ENCODE assay signal across 14 cellular contexts in genomic region chr5:111225926-111226325, GRCh38. TPM values are rescaled to one million over a fixed set of nuclear protein-coding genes. Genes with fewer than 3 reads are reported as not detected.
DNase-seq lines count a peak whose midpoint lies in the region; ATAC-seq lines count a peak whose summit lies in the region.
"Had no signal": no experiment of that assay in that cellular context is flagged by ENCODE, and none has a peak within 500 bp of the region (broad histone marks: within the 10 kb centered on the region; RNA-seq: fewer than 3 reads in every experiment).

No MANE protein-coding gene starts in this region.

- CTCF ChIA-PET in activated CD8-positive, alpha-beta memory T cell treated with anti-CD3 and anti-CD28 coated beads, Interleukin-2, amount 10 ng/mL, durations not matched to agents 7 days and 5 days (lab: Charles Lee), result interaction anchor here (1.6 to 6.2 kb wide), 2 partner anchors 10 to 53 kb away, joined by 4 to 65 read pairs; no protein-coding TSS in a partner anchor

- no peaks in the 10 kb centered on the region for H3K9me3 Mint-ChIP-seq in activated CD8-positive, alpha-beta memory T cell treated with anti-CD3 and anti-CD28 coated beads, Interleukin-2, amount 10 ng/mL, durations not matched to agents 7 days and 5 days (ENCODE audit: low read depth)
- no peaks in the 10 kb centered on the region for H3K9me3 Mint-ChIP-seq in activated T-helper 2 cell treated with anti-CD3 and anti-CD28 coated beads, Interferon-gamma antibody, Interleukin-2, Interleukin-4, amounts not matched to agents 10 μg/mL and 5 μg/mL and 100 μg/mL, durations not matched to agents 14 hours and 24 hours and 36 hours
- H3K9me3 Mint-ChIP-seq in stimulated activated naive CD8-positive, alpha-beta T cell treated with anti-CD3 and anti-CD28 coated beads, Interleukin-15, Interleukin-2, amounts not matched to agents 100 ng/mL and 50 ng/mL, for 24 hours, result no peaks in the 10 kb centered on the region
- H3K9me3 Mint-ChIP-seq: mesothelial cell of epicardium had no signal

- peak overlapping the region; percentile 96 for H3K4me3 Mint-ChIP-seq in activated CD8-positive, alpha-beta memory T cell treated with anti-CD3 and anti-CD28 coated beads, Interleukin-2, amount 10 ng/mL, durations not matched to agents 7 days and 5 days
- H3K4me3 Mint-ChIP-seq in activated T-helper 2 cell treated with anti-CD3 and anti-CD28 coated beads, Interferon-gamma antibody, Interleukin-2, Interleukin-4, amounts not matched to agents 10 μg/mL and 5 μg/mL and 100 μg/mL, durations not matched to agents 14 hours and 24 hours and 36 hours (ENCODE audit: low read depth), result peak overlapping the region; percentile 97
- peak overlapping the region; percentile 97 for H3K4me3 Mint-ChIP-seq in stimulated activated naive CD8-positive, alpha-beta T cell treated with anti-CD3 and anti-CD28 coated beads, Interleukin-15, Interleukin-2, amounts not matched to agents 100 ng/mL and 50 ng/mL, for 24 hours

- ATAC-seq in activated CD8-positive, alpha-beta memory T cell treated with anti-CD3 and anti-CD28 coated beads, Interleukin-2, amount 10 ng/mL, durations not matched to agents 7 days and 5 days, result no peak
- peak; percentile 14 for ATAC-seq in HG02870 (IDR thresholded peaks at IDR 0.05; ENCODE audit: unreplicated experiment)
- ATAC-seq in Right ventricle myocardium inferior, result no peak
- ATAC-seq: sciatic nerve had no signal

- peak overlapping the region; percentile 90 for H3K27ac Mint-ChIP-seq in activated CD8-positive, alpha-beta memory T cell treated with anti-CD3 and anti-CD28 coated beads, Interleukin-2, amount 10 ng/mL, durations not matched to agents 7 days and 5 days
- peak overlapping the region; percentile 96 for H3K27ac Mint-ChIP-seq in activated T-helper 2 cell treated with anti-CD3 and anti-CD28 coated beads, Interferon-gamma antibody, Interleukin-2, Interleukin-4, amounts not matched to agents 10 μg/mL and 5 μg/mL and 100 μg/mL, durations not matched to agents 14 hours and 24 hours and 36 hours
- peak overlapping the region; percentile 94 for H3K27ac Mint-ChIP-seq in stimulated activated naive CD8-positive, alpha-beta T cell treated with anti-CD3 and anti-CD28 coated beads, Interleukin-15, Interleukin-2, amounts not matched to agents 100 ng/mL and 50 ng/mL, for 24 hours
- H3K27ac Mint-ChIP-seq: mesothelial cell of epicardium had no signal

- H3K36me3 Mint-ChIP-seq in activated CD8-positive, alpha-beta memory T cell treated with anti-CD3 and anti-CD28 coated beads, Interleukin-2, amount 10 ng/mL, durations not matched to agents 7 days and 5 days, result peaks cover 25% of the 10 kb centered on the region
- peaks cover 35% of the 10 kb centered on the region for H3K36me3 Mint-ChIP-seq in activated T-helper 2 cell treated with anti-CD3 and anti-CD28 coated beads, Interferon-gamma antibody, Interleukin-2, Interleukin-4, amounts not matched to agents 10 μg/mL and 5 μg/mL and 100 μg/mL, durations not matched to agents 14 hours and 24 hours and 36 hours (ENCODE audit: low read depth)
- peaks cover 7% of the 10 kb centered on the region for H3K36me3 Mint-ChIP-seq in stimulated activated naive CD8-positive, alpha-beta T cell treated with anti-CD3 and anti-CD28 coated beads, Interleukin-15, Interleukin-2, amounts not matched to agents 100 ng/mL and 50 ng/mL, for 24 hours (ENCODE audit: low read depth)

- intact Hi-C loops in activated T-helper 2 cell treated with anti-CD3 and anti-CD28 coated beads, Interferon-gamma antibody, Interleukin-2, Interleukin-4, amounts not matched to agents 10 μg/mL and 5 μg/mL and 100 μg/mL, durations not matched to agents 14 hours and 24 hours and 36 hours (cut with micrococcal nuclease), result loop anchor here (2.0 to 5.0 kb wide), 3 partner anchors 67 to 287 kb away; partner anchors contain the start of genes STARD4 and WDR36
- intact Hi-C loops in Right ventricle myocardium inferior (cut with DNase I), result no loop called here

- H3K27me3 Mint-ChIP-seq in activated CD8-positive, alpha-beta memory T cell treated with anti-CD3 and anti-CD28 coated beads, Interleukin-2, amount 10 ng/mL, durations not matched to agents 7 days and 5 days, result no peaks in the 10 kb centered on the region
- H3K27me3 Mint-ChIP-seq in activated T-helper 2 cell treated with anti-CD3 and anti-CD28 coated beads, Interferon-gamma antibody, Interleukin-2, Interleukin-4, amounts not matched to agents 10 μg/mL and 5 μg/mL and 100 μg/mL, durations not matched to agents 14 hours and 24 hours and 36 hours (ENCODE audit: low read depth), result no peaks in the 10 kb centered on the region
- H3K27me3 Mint-ChIP-seq in stimulated activated naive CD8-positive, alpha-beta T cell treated with anti-CD3 and anti-CD28 coated beads, Interleukin-15, Interleukin-2, amounts not matched to agents 100 ng/mL and 50 ng/mL, for 24 hours, result no peaks in the 10 kb centered on the region

- peaks cover 50% of the 10 kb centered on the region for H3K4me1 Mint-ChIP-seq in activated CD8-positive, alpha-beta memory T cell treated with anti-CD3 and anti-CD28 coated beads, Interleukin-2, amount 10 ng/mL, durations not matched to agents 7 days and 5 days
- H3K4me1 Mint-ChIP-seq in activated T-helper 2 cell treated with anti-CD3 and anti-CD28 coated beads, Interferon-gamma antibody, Interleukin-2, Interleukin-4, amounts not matched to agents 10 μg/mL and 5 μg/mL and 100 μg/mL, durations not matched to agents 14 hours and 24 hours and 36 hours (ENCODE audit: low read depth), result peaks cover 64% of the 10 kb centered on the region
- peaks cover 46% of the 10 kb centered on the region for H3K4me1 Mint-ChIP-seq in stimulated activated naive CD8-positive, alpha-beta T cell treated with anti-CD3 and anti-CD28 coated beads, Interleukin-15, Interleukin-2, amounts not matched to agents 100 ng/mL and 50 ng/mL, for 24 hours (ENCODE audit: low read depth)

- no peak for DNase-seq in activated CD8-positive, alpha-beta memory T cell treated with anti-CD3 and anti-CD28 coated beads, Interleukin-2, amount 10 ng/mL, durations not matched to agents 7 days and 5 days
- no peak for DNase-seq in activated CD8-positive, alpha-beta memory T cell treated with anti-CD3 and anti-CD28 coated beads for 24 hours
- DNase-seq in activated T-helper 2 cell treated with anti-CD3 and anti-CD28 coated beads, Interferon-gamma antibody, Interleukin-2, Interleukin-4, amounts not matched to agents 10 μg/mL and 5 μg/mL and 100 μg/mL, durations not matched to agents 14 hours and 24 hours and 36 hours (ENCODE audit: low spot score), result no peak
- DNase-seq in NCI-H748 treated with DMSO at 0.1 percent for 48 hours (lab: John Stamatoyannopoulos, UW) (no peak), NCI-H226 (no peak), Right ventricle myocardium inferior (ENCODE audit: missing footprints) (no peak)
- DNase-seq: activated CD4-positive, CD25-positive, alpha-beta regulatory T cell; aorta; hippocampal formation; NCI-H2107 had no signal

RNA-seq across cellular contexts. Expression of gene CAMK4, which starts 1.7 kb away (rescaled TPM):
- total RNA-seq in activated CD8-positive, alpha-beta memory T cell treated with anti-CD3 and anti-CD28 coated beads, Interleukin-2, amount 10 ng/mL, durations not matched to agents 7 days and 5 days, result 10 to 100 TPM; 77.4 to 91.1 TPM
- 71.8 and 76.7 TPM in 2 replicates for total RNA-seq in activated T-helper 2 cell treated with anti-CD3 and anti-CD28 coated beads, Interferon-gamma antibody, Interleukin-2, Interleukin-4, amounts not matched to agents 10 μg/mL and 5 μg/mL and 100 μg/mL, durations not matched to agents 14 hours and 24 hours and 36 hours
- 0.11 TPM for total RNA-seq in Right ventricle myocardium inferior

Comparison
In these comparisons a context has a peak if more than half of its experiments do, and no peak if none do; other contexts are left out.
1. RNA of gene CAMK4, which starts 1.7 kb away (total RNA-seq): 77.4 to 91.1 TPM in activated CD8-positive, alpha-beta memory T cell treated with anti-CD3 and anti-CD28 coated beads, Interleukin-2, amount 10 ng/mL, durations not matched to agents 7 days and 5 days and 71.8 to 76.7 TPM in activated T-helper 2 cell treated with anti-CD3 and anti-CD28 coated beads, Interferon-gamma antibody, Interleukin-2, Interleukin-4, amounts not matched to agents 10 μg/mL and 5 μg/mL and 100 μg/mL, durations not matched to agents 14 hours and 24 hours and 36 hours; 0.11 TPM in Right ventricle myocardium inferior (single experiment); every median in the first group is over 10 times any median in the second.
2. Peak in every context shown above with its lines, with median percentiles within 50 percentile points of each other: H3K27ac Mint-ChIP-seq and H3K4me3 Mint-ChIP-seq.